8 cellular contexts compared by ENCODE assay signal in the genomic region with DNA sequence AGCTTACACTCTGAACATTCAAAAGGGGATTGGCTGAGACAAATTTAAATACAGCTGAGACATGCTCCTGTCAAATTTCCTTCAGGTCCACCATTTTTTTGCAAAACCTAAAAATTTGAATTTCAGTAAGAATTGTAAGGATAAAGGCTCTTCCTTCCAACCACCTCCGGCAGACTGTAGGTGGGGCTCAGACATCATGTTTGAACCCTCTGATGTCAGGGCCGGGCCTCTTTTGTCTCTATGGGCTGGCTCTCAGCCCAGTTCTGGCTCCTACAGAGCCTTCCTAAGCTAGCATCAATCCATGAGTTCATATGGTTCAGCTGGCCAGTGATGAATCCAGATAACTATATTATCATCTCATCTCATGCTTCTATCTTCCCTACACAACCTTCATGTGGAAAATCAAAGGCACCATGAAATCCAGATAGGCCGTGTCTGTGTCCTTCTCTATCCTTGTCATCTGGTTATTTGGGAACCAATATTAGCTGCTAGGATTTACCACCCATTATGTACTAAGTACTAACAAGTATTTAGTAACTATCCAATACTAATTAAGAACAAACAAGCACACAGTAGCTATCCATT. TPM values are rescaled to one million over a fixed set of nuclear protein-coding genes. Genes with fewer than 3 reads are reported as not detected.
DNase-seq lines count a peak whose midpoint lies in the region; ATAC-seq and TF ChIP-seq lines count a peak whose summit lies in the region.

No MANE protein-coding gene starts in this region.

- H3K27me3 ChIP-seq in BE2C (no peaks in the 10 kb centered on the region), WERI-Rb-1 (ENCODE audit: insufficient read depth, low read depth, severe bottlenecking) (no peaks in the 10 kb centered on the region)

- H3K4me1 ChIP-seq in BE2C: no peaks in the 10 kb centered on the region

- in situ Hi-C loops in GM13976 (cut with MboI; ENCODE audit: low sequenced_read_pairs, unreplicated experiment): no loop called here

- no peak overlapping the region for H3K27ac ChIP-seq in WERI-Rb-1

- TF ChIP-seq CTCF in BE2C (IDR thresholded peaks at IDR 0.05; ENCODE audit: low read depth, low read length) (peak; percentile 24; the same call in 1 of the 2 replicates), LNCaP clone FGC (IDR thresholded peaks at IDR 0.05; ENCODE audit: control insufficient read depth, extremely low read depth, insufficient read depth) (peak; percentile 22; the same call in 1 of the 2 replicates), WERI-Rb-1 (IDR thresholded peaks at IDR 0.05; ENCODE audit: low read depth, low read length) (peak; percentile 62), GM13976 (IDR thresholded peaks at IDR 0.05; ENCODE audit: borderline replicate concordance, control extremely low read depth, extremely low read depth, insufficient read depth, missing control alignments) (no peak)

- H3K36me3 ChIP-seq in BE2C (no peaks in the 10 kb centered on the region), WERI-Rb-1 (no peaks in the 10 kb centered on the region; the same call in none of the 2 replicates)

- H3K4me3 ChIP-seq in BE2C (ENCODE audit: low read depth, low read length) (no peak overlapping the region), LNCaP clone FGC (ENCODE audit: low read depth, low read length) (no peak overlapping the region), WERI-Rb-1 (ENCODE audit: low read depth, low read length) (no peak overlapping the region)

- peak; percentile 18 for DNase-seq in BE2C
- DNase-seq in LNCaP clone FGC (ENCODE audit: low read depth): no peak
- DNase-seq in WERI-Rb-1: peak; percentile 60
- peak; percentile 46 to 53 for DNase-seq in hippocampal formation (lab: John Stamatoyannopoulos, UW)
- DNase-seq in GOT3 (lab: John Stamatoyannopoulos, UW): no peak
- no peak for DNase-seq in GM13976 (ENCODE audit: low spot score)

- no peaks in the 10 kb centered on the region for H3K9me3 ChIP-seq in BE2C
- H3K9me3 ChIP-seq in WERI-Rb-1 (ENCODE audit: severe bottlenecking): no peaks in the 10 kb centered on the region

- ATAC-seq in HG03196 (IDR thresholded peaks at IDR 0.05; ENCODE audit: unreplicated experiment) (no peak), HG03460 (IDR thresholded peaks at IDR 0.05; ENCODE audit: unreplicated experiment) (no peak)

RNA-seq across cellular contexts. Expression of gene NIPSNAP3B, which starts 44.2 kb away (rescaled TPM):
- not detected for polyA plus RNA-seq in BE2C (2012; ENCODE audit: insufficient read depth, insufficient read length, low read depth)

Comparison
In these comparisons a context has a peak if more than half of its experiments do, and no peak if none do; other contexts are left out.
1. DNase-seq: peak in BE2C (single experiment), WERI-Rb-1 (single experiment) and hippocampal formation (2 of 2); none in LNCaP clone FGC (single experiment), GOT3 (single experiment) and GM13976 (single experiment).